ENCODE assay signal across 8 cellular contexts in genomic region chr13:112690242-112690943, GRCh38. TPM values are rescaled to one million over a fixed set of nuclear protein-coding genes. Genes with fewer than 3 reads are reported as not detected.
DNase-seq lines count a peak whose midpoint lies in the region; ATAC-seq, FAIRE-seq and TF ChIP-seq lines count a peak whose summit lies in the region.

No MANE protein-coding gene starts in this region.

- H3K27ac ChIP-seq in KOPT-K1 (ENCODE audit: low read depth, low read length, poor library complexity, severe bottlenecking) (peak overlapping the region; percentile 82), neutrophil (peak overlapping the region; percentile 97)

- peak overlapping the region; percentile 87 to 99 for H3K4me3 Mint-ChIP-seq in activated T-cell treated with anti-CD3 and anti-CD28 coated beads, Interleukin-2, amount 50 U/mL, for 72 hours

- H3K4me1 Mint-ChIP-seq in activated T-cell treated with anti-CD3 and anti-CD28 coated beads, Interleukin-2, amount 50 U/mL, for 72 hours (ENCODE audit: low read depth) = peaks cover 47% of the 10 kb centered on the region

- H3K36me3 Mint-ChIP-seq in activated T-cell treated with anti-CD3 and anti-CD28 coated beads, Interleukin-2, amount 50 U/mL, for 72 hours (ENCODE audit: insufficient read depth in 2 of 2) = no peaks in the 10 kb centered on the region

- H3K4me1 ChIP-seq in neutrophil (ENCODE audit: control insufficient read depth in 1 of 2, insufficient read depth in 1 of 2, low read depth in 1 of 2, low read length in 1 of 2) = peaks cover 67 to 70% of the 10 kb centered on the region in 2 experiments

- DNase-seq in NCI-H510A treated with DMSO at 0.1 percent for 48 hours (lab: John Stamatoyannopoulos, UW) (peak; percentile 26), NCI-H510A (lab: John Stamatoyannopoulos, UW) (no peak), H54 (ENCODE audit: insufficient read length, low spot score) (peak; percentile 86), foreskin fibroblast (peak in 1 of 2 donors; percentile 67), GF-D8 (lab: John Stamatoyannopoulos, UW) (no peak)
- DNase-seq in activated T-cell treated with anti-CD3 and anti-CD28 coated beads, Interleukin-2, amount 50 U/mL, for 72 hours = peak; percentile 33 to 40

- H3K27me3 Mint-ChIP-seq in activated T-cell treated with anti-CD3 and anti-CD28 coated beads, Interleukin-2, amount 50 U/mL, for 72 hours (ENCODE audit: low read depth) = no peaks in the 10 kb centered on the region

- H3K36me3 ChIP-seq in KOPT-K1 (ENCODE audit: insufficient read depth, low read length) (no peaks in the 10 kb centered on the region), neutrophil (no peaks in the 10 kb centered on the region)

- TF ChIP-seq CTCF in foreskin fibroblast (IDR thresholded peaks at IDR 0.05; ENCODE audit: low read depth, low read length) (no peak), neutrophil (IDR thresholded peaks at IDR 0.05) (no peak)

- H3K27me3 ChIP-seq in neutrophil = no peaks in the 10 kb centered on the region

- H3K9me3 ChIP-seq in KOPT-K1 (ENCODE audit: insufficient read depth, low read length, poor library complexity, severe bottlenecking) = no peaks in the 10 kb centered on the region
- no peaks in the 10 kb centered on the region for H3K9me3 ChIP-seq in neutrophil

- peak overlapping the region; percentile 71 to 74 for H3K4me3 ChIP-seq in foreskin fibroblast (ENCODE audit: low read depth in 1 of 2, low read length in 2 of 2)
- H3K4me3 ChIP-seq in neutrophil (ENCODE audit: low read depth in 1 of 2, low read length in 1 of 2) = peak overlapping the region; percentile 86 to 94

- no peak for FAIRE-seq in H54 (lab: Jason Lieb, UNC)

- no peaks in the 10 kb centered on the region for H3K9me3 Mint-ChIP-seq in activated T-cell treated with anti-CD3 and anti-CD28 coated beads, Interleukin-2, amount 50 U/mL, for 72 hours

- no peak for TF ChIP-seq POLR2A in H54 (IDR thresholded peaks at IDR 0.05; ENCODE audit: low read depth, low read length)

- peak; percentile 6 to 30 for ATAC-seq in activated T-cell treated with anti-CD3 and anti-CD28 coated beads, Interleukin-2, amount 50 U/mL, for 72 hours (replicated peaks in 1 of 2)

- H3K27ac Mint-ChIP-seq in activated T-cell treated with anti-CD3 and anti-CD28 coated beads, Interleukin-2, amount 50 U/mL, for 72 hours = peak overlapping the region; percentile 92

RNA-seq across cellular contexts. Expression of gene ATP11A, which starts 0.6 kb away (rescaled TPM):
- 10 to 100 TPM; 33.8 to 41.0 TPM for total RNA-seq in activated T-cell treated with anti-CD3 and anti-CD28 coated beads, Interleukin-2, amount 50 U/mL, for 72 hours

Comparison
In these comparisons a context has a peak if more than half of its experiments do, and no peak if none do; other contexts are left out.
1. DNase-seq: peak in NCI-H510A treated with DMSO at 0.1 percent for 48 hours (single experiment), H54 (single experiment) and activated T-cell treated with anti-CD3 and anti-CD28 coated beads, Interleukin-2, amount 50 U/mL, for 72 hours (2 of 2); none in NCI-H510A (single experiment) and GF-D8 (single experiment).